ENCODE assay signal across 8 cellular contexts in the genomic region with DNA sequence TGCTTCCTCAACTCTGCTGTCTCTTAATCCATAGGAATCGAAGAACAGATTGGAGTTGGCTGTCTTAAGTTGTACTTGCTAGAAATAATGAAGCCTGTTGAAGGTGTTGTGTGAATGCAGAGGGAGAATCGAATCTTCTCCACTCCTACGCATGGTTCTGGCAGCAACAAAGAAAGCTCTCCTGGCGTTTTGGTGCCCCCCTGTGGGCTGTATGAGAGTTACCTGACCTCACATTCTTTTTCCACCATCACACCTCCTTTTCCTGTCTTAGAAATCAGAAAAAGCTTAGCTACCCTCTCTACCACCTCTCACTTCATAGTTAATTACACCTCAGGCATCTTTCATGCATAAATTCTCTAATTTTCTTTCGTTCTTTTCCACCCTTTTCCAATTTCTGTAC. TPM values are rescaled to one million over a fixed set of nuclear protein-coding genes. Genes with fewer than 3 reads are reported as not detected.
DNase-seq lines count a peak whose midpoint lies in the region; ATAC-seq, FAIRE-seq and TF ChIP-seq lines count a peak whose summit lies in the region.

No MANE protein-coding gene starts in this region.

- BruUV-seq in endothelial cell of umbilical vein (replicated peaks; lab: Mats Ljungman, UMichigan) = no TSS peak

- 4 to 8% methylated on average over 5 of the region's 5 CpGs for WGBS in upper lobe of left lung, 2 donors

- no peaks in the 10 kb centered on the region for H3K79me2 ChIP-seq in endothelial cell of umbilical vein (ENCODE audit: control insufficient read depth, insufficient read depth, low read length)

- no peak overlapping the region for H3K9ac ChIP-seq in endothelial cell of umbilical vein (replicated peaks; ENCODE audit: extremely low read depth, insufficient read depth, low read length)

- no peak for TF ChIP-seq EP300 in upper lobe of left lung (IDR thresholded peaks at IDR 0.05)

- no peak overlapping the region for H3K4me2 ChIP-seq in endothelial cell of umbilical vein (ENCODE audit: insufficient read depth, low read length)

- H2AFZ ChIP-seq in endothelial cell of umbilical vein (ENCODE audit: low read depth, low read length) = peak overlapping the region; percentile 30

- H3K4me1 Mint-ChIP-seq in activated CD8-positive, alpha-beta T cell treated with anti-CD3 and anti-CD28 coated beads, Interleukin-2, amount 10 ng/mL, durations not matched to agents 7 days and 5 days (ENCODE audit: low read depth) = peaks cover 7% of the 10 kb centered on the region
- no peaks in the 10 kb centered on the region for H3K4me1 Mint-ChIP-seq in nephron progenitor cell

- ATAC-seq in HG02798 (IDR thresholded peaks at IDR 0.05; ENCODE audit: poor library complexity, unreplicated experiment) (peak; percentile 88), upper lobe of left lung (ENCODE audit: low FRiP score in 2 of 2) (peak; percentile 57 to 71)
- ATAC-seq in activated CD8-positive, alpha-beta T cell treated with anti-CD3 and anti-CD28 coated beads, Interleukin-2, amount 10 ng/mL, durations not matched to agents 7 days and 5 days = peak; percentile 60

- no peaks in the 10 kb centered on the region for H3K9me3 ChIP-seq in endothelial cell of umbilical vein (replicated peaks; ENCODE audit: control insufficient read depth, insufficient read depth, low read length)
- H3K9me3 ChIP-seq in upper lobe of left lung = no peaks in the 10 kb centered on the region

- no peaks in the 10 kb centered on the region for H4K20me1 ChIP-seq in endothelial cell of umbilical vein (replicated peaks; ENCODE audit: control insufficient read depth, extremely low read depth, insufficient read depth, low read length)

- H3K27ac ChIP-seq in endothelial cell of umbilical vein (ENCODE audit: insufficient read depth, low read depth, low read length) (no peak overlapping the region), upper lobe of left lung (no peak overlapping the region)

- dilution Hi-C loops in endothelial cell of umbilical vein (cut with MboI; ENCODE audit: extremely low pct_ligation_motif_present, low sequenced_read_pairs) = no loop called here

- no peaks in the 10 kb centered on the region for H3K36me3 Mint-ChIP-seq in activated CD8-positive, alpha-beta T cell treated with anti-CD3 and anti-CD28 coated beads, Interleukin-2, amount 10 ng/mL, durations not matched to agents 7 days and 5 days (ENCODE audit: low read depth)
- no peaks in the 10 kb centered on the region for H3K36me3 Mint-ChIP-seq in nephron progenitor cell (ENCODE audit: low read depth)

- intact Hi-C loops in endothelial cell of umbilical vein (cut with micrococcal nuclease) = loop anchor here (5.0 to 10.0 kb wide), 3 partner anchors 341 to 904 kb away; a partner anchor contains a TSS

- CTCF ChIA-PET in activated CD8-positive, alpha-beta T cell treated with anti-CD3 and anti-CD28 coated beads, Interleukin-2, amount 10 ng/mL, durations not matched to agents 7 days and 5 days (lab: Charles Lee) = interaction anchor here (0.9 to 4.3 kb wide), 17 partner anchors 9 to 1114 kb away, joined by 3 to 17 read pairs (median 4); a partner anchor contains a TSS
- CTCF ChIA-PET in endothelial cell of umbilical vein (lab: Charles Lee) = interaction anchor here (0.6 to 3.7 kb wide), 15 partner anchors 9 to 1609 kb away, joined by 3 to 55 read pairs (median 4); a partner anchor contains a TSS

- no peaks in the 10 kb centered on the region for H3K9me1 ChIP-seq in endothelial cell of umbilical vein (replicated peaks; ENCODE audit: control insufficient read depth, extremely low read depth, insufficient read depth, low read length)

- H3K27me3 Mint-ChIP-seq in activated CD8-positive, alpha-beta T cell treated with anti-CD3 and anti-CD28 coated beads, Interleukin-2, amount 10 ng/mL, durations not matched to agents 7 days and 5 days (ENCODE audit: low read depth) = no peaks in the 10 kb centered on the region
- no peaks in the 10 kb centered on the region for H3K27me3 Mint-ChIP-seq in nephron progenitor cell (ENCODE audit: low read depth, poor library complexity)

- H3K27ac Mint-ChIP-seq in activated CD8-positive, alpha-beta T cell treated with anti-CD3 and anti-CD28 coated beads, Interleukin-2, amount 10 ng/mL, durations not matched to agents 7 days and 5 days = no peak overlapping the region
- no peak overlapping the region for H3K27ac Mint-ChIP-seq in nephron progenitor cell

- no peaks in the 10 kb centered on the region for H3K9me3 Mint-ChIP-seq in activated CD8-positive, alpha-beta T cell treated with anti-CD3 and anti-CD28 coated beads, Interleukin-2, amount 10 ng/mL, durations not matched to agents 7 days and 5 days (ENCODE audit: insufficient read depth)
- H3K9me3 Mint-ChIP-seq in nephron progenitor cell = peaks cover 40% of the 10 kb centered on the region

- H3K36me3 ChIP-seq in endothelial cell of umbilical vein (ENCODE audit: control insufficient read depth in 2 of 2, extremely low read depth in 1 of 2, insufficient read depth in 2 of 2, low read length in 2 of 2) (no peaks in the 10 kb centered on the region), upper lobe of left lung (no peaks in the 10 kb centered on the region)

- POLR2A ChIA-PET in activated CD8-positive, alpha-beta T cell treated with anti-CD3 and anti-CD28 coated beads, Interleukin-2, amount 10 ng/mL, durations not matched to agents 7 days and 5 days (lab: Charles Lee) = no interaction called here
- POLR2A ChIA-PET in endothelial cell of umbilical vein (lab: Charles Lee) = no interaction called here

- H3K4me1 ChIP-seq in endothelial cell of umbilical vein (ENCODE audit: control insufficient read depth, extremely low read depth, insufficient read depth, low read length) (no peaks in the 10 kb centered on the region), upper lobe of left lung (no peaks in the 10 kb centered on the region)

- TF ChIP-seq CTCF in endothelial cell of umbilical vein (IDR thresholded peaks at IDR 0.05; ENCODE audit: extremely low read depth in 1 of 2, insufficient read depth in 1 of 2, low read depth in 1 of 2, low read length in 2 of 2) (peak; percentile 49 to 51), nephron progenitor cell (IDR thresholded peaks at IDR 0.05) (peak; percentile 53), upper lobe of left lung (IDR thresholded peaks at IDR 0.05) (peak; percentile 29 to 62 (median 44))

- no peak overlapping the region for H3K4me3 Mint-ChIP-seq in activated CD8-positive, alpha-beta T cell treated with anti-CD3 and anti-CD28 coated beads, Interleukin-2, amount 10 ng/mL, durations not matched to agents 7 days and 5 days
- H3K4me3 Mint-ChIP-seq in nephron progenitor cell = no peak overlapping the region

- no peak for TF ChIP-seq POLR2A in endothelial cell of umbilical vein (IDR thresholded peaks at IDR 0.05; ENCODE audit: low read depth, low read length)
- no peak for TF ChIP-seq POLR2A in upper lobe of left lung (IDR thresholded peaks at IDR 0.05)

- DNase-seq in activated gamma-delta T cell treated with Interleukin-2 at 50 U/mL for 16 hours = peak; percentile 47
- DNase-seq in activated gamma-delta T cell (lab: John Stamatoyannopoulos, UW) = no peak
- peak; percentile 8 for DNase-seq in NCI-H446 treated with DMSO at 0.1 percent for 48 hours (lab: John Stamatoyannopoulos, UW)
- peak; percentile 67 for DNase-seq in activated CD8-positive, alpha-beta T cell treated with anti-CD3 and anti-CD28 coated beads, Interleukin-2, amount 10 ng/mL, durations not matched to agents 7 days and 5 days
- peak; percentile 47 for DNase-seq in endothelial cell of umbilical vein (ENCODE audit: low read depth, low spot score)
- DNase-seq in nephron progenitor cell = peak; percentile 48
- DNase-seq in upper lobe of left lung = peak in 1 of 2 donors; percentile 36

- H3K27me3 ChIP-seq in endothelial cell of umbilical vein (ENCODE audit: control insufficient read depth in 2 of 2, insufficient read depth in 2 of 2, low read length in 2 of 2) = no peaks in the 10 kb centered on the region
- H3K27me3 ChIP-seq in upper lobe of left lung = no peaks in the 10 kb centered on the region

- peak; percentile 47 for FAIRE-seq in endothelial cell of umbilical vein (lab: Jason Lieb, UNC)

- H3K4me3 ChIP-seq in endothelial cell of umbilical vein (replicated peaks in 1 of 3; ENCODE audit: insufficient read depth in 1 of 3, low read depth in 1 of 3, low read length in 3 of 3) = no peak overlapping the region
- no peak overlapping the region for H3K4me3 ChIP-seq in upper lobe of left lung

TF ChIP-seq in endothelial cell of umbilical vein, 7 proteins besides CTCF, POLR2A, EP300 and RAD21:
- TF ChIP-seq JUN (IDR thresholded peaks at IDR 0.05; ENCODE audit: borderline replicate concordance, insufficient read depth, insufficient read length, low read depth) (no peak), MYC (IDR thresholded peaks at IDR 0.05; ENCODE audit: low read depth, low read length) (no peak), POLR2AphosphoS5 (IDR thresholded peaks at IDR 0.05; ENCODE audit: insufficient read depth, low read depth, low read length) (no peak), FOS (IDR thresholded peaks at IDR 0.05; ENCODE audit: borderline replicate concordance, insufficient read depth, low read length) (no peak)
- TF ChIP-seq, protein P1, sequence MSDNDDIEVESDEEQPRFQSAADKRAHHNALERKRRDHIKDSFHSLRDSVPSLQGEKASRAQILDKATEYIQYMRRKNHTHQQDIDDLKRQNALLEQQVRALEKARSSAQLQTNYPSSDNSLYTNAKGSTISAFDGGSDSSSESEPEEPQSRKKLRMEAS (IDR thresholded peaks at IDR 0.05; ENCODE audit: insufficient read depth, insufficient read length) = no peak

RNA-seq across cellular contexts. Expression of a gene that starts 16.3 kb away (rescaled TPM):
- 1 to 10 TPM; 2.8 TPM for total RNA-seq in activated CD8-positive, alpha-beta T cell treated with anti-CD3 and anti-CD28 coated beads, Interleukin-2, amount 10 ng/mL, durations not matched to agents 7 days and 5 days
- 1.0 and 1.2 TPM in 2 replicates for total RNA-seq in endothelial cell of umbilical vein
- polyA plus RNA-seq in endothelial cell of umbilical vein = 2.0 and 2.1 TPM in 2 replicates
- 0.80 and 1.3 TPM in 2 replicates for polyA plus RNA-seq in endothelial cell of umbilical vein (2011; cell fraction: cytosol; rRNA removed)
- polyA plus RNA-seq in endothelial cell of umbilical vein (2011; cell fraction: nucleus; rRNA removed) = 5.8 and 6.4 TPM in 2 replicates
- polyA plus RNA-seq in endothelial cell of umbilical vein (2012) = 0.08 and 0.18 TPM in 2 replicates
- polyA minus RNA-seq in endothelial cell of umbilical vein = 3.4 and 5.0 TPM in 2 replicates
- polyA minus RNA-seq in endothelial cell of umbilical vein (2011; cell fraction: cytosol; rRNA and poly(A)+ RNA removed) = not detected
- polyA minus RNA-seq in endothelial cell of umbilical vein (2011; cell fraction: nucleus; rRNA and poly(A)+ RNA removed) = 1.8 and 4.2 TPM in 2 replicates
- total RNA-seq in upper lobe of left lung = 10 to 100 TPM; 14.0 to 30.4 (median 16.6) TPM
